ENCODE assay signal across 21 cellular contexts in genomic region chr2:54642684-54643430, GRCh38.
DNase-seq lines count a peak whose midpoint lies in the region; ATAC-seq and TF ChIP-seq lines count a peak whose summit lies in the region.
"Had no signal": no experiment of that assay in that cellular context is flagged by ENCODE, and none has a peak within 500 bp of the region (broad histone marks: within the 10 kb centered on the region; RNA-seq: fewer than 3 reads in every experiment).

No MANE protein-coding gene starts in this region.

- no peaks in the 10 kb centered on the region for H3K9me3 Mint-ChIP-seq in activated CD4-positive, alpha-beta T cell treated with anti-CD3 and anti-CD28 coated beads for 36 hours (ENCODE audit: low read depth)
- no peaks in the 10 kb centered on the region for H3K9me3 Mint-ChIP-seq in activated CD4-positive, alpha-beta T cell treated with anti-CD3 and anti-CD28 coated beads, Interleukin-2, amount 10 ng/mL, durations not matched to agents 7 days and 5 days
- no peaks in the 10 kb centered on the region for H3K9me3 Mint-ChIP-seq in progenitor cell of endocrine pancreas (ENCODE audit: low read depth)
- H3K9me3 Mint-ChIP-seq: natural killer cell treated with Interleukin-12 subunit alpha and Interleukin-12 subunit beta and Interleukin-15 and Interleukin-18, amount 100 ng/mL, for 72 hours had no signal

- no peak overlapping the region for H3K4me3 ChIP-seq in dorsolateral prefrontal cortex
- H3K4me3 ChIP-seq: coronary artery, tibial nerve had no signal

- peak overlapping the region; percentile 27 for H3K27ac Mint-ChIP-seq in activated CD4-positive, alpha-beta T cell treated with anti-CD3 and anti-CD28 coated beads for 36 hours
- no peak overlapping the region for H3K27ac Mint-ChIP-seq in activated CD4-positive, alpha-beta T cell treated with anti-CD3 and anti-CD28 coated beads, Interleukin-2, amount 10 ng/mL, durations not matched to agents 7 days and 5 days
- peak overlapping the region; percentile 31 for H3K27ac Mint-ChIP-seq in progenitor cell of endocrine pancreas
- H3K27ac Mint-ChIP-seq: activated CD8-positive, alpha-beta memory T cell treated with anti-CD3 and anti-CD28 coated beads, Interleukin-2, amount 10 ng/mL, durations not matched to agents 7 days and 5 days; B cell had no signal

- intact Hi-C loops in activated CD4-positive, alpha-beta T cell treated with anti-CD3 and anti-CD28 coated beads for 36 hours (cut with DNase I, micrococcal nuclease): no loop called here
- intact Hi-C loops in dorsolateral prefrontal cortex (cut with DNase I): no loop called here

- no peak for TF ChIP-seq CTCF in dorsolateral prefrontal cortex (IDR thresholded peaks at IDR 0.05 in 54 of 56, conservative IDR thresholded peaks at IDR 0.05 in 2 of 56; ENCODE audit: low read depth in 1 of 56, partially characterized antibody in 56 of 56)
- no peak for TF ChIP-seq CTCF in progenitor cell of endocrine pancreas (IDR thresholded peaks at IDR 0.05; ENCODE audit: unreplicated experiment)

- CTCF ChIA-PET in activated CD4-positive, alpha-beta T cell treated with anti-CD3 and anti-CD28 coated beads for 36 hours (lab: Charles Lee): interaction anchor here (0.8 to 1.2 kb wide), 2 partner anchors 11 to 120 kb away, joined by 3 to 4 read pairs; no protein-coding TSS in a partner anchor
- CTCF ChIA-PET in activated CD4-positive, alpha-beta T cell treated with anti-CD3 and anti-CD28 coated beads, Interleukin-2, amount 10 ng/mL, durations not matched to agents 7 days and 5 days (lab: Charles Lee): interaction anchor here (0.7 to 0.8 kb wide), 2 partner anchors 9 to 15 kb away, joined by 3 read pairs; no protein-coding TSS in a partner anchor

- peak overlapping the region in 49 of 59 donors; percentile 1 to 81 (median 51) for H3K27ac ChIP-seq in dorsolateral prefrontal cortex

- POLR2A ChIA-PET in activated CD4-positive, alpha-beta T cell treated with anti-CD3 and anti-CD28 coated beads for 36 hours (lab: Charles Lee): interaction anchor here (0.7 kb wide), 1 partner anchor 622 kb away, joined by 6 read pairs; no protein-coding TSS in a partner anchor
- POLR2A ChIA-PET in activated CD4-positive, alpha-beta T cell treated with anti-CD3 and anti-CD28 coated beads, Interleukin-2, amount 10 ng/mL, durations not matched to agents 7 days and 5 days (lab: Charles Lee): no interaction called here

- no peaks in the 10 kb centered on the region for H3K4me1 Mint-ChIP-seq in activated CD4-positive, alpha-beta T cell treated with anti-CD3 and anti-CD28 coated beads for 36 hours
- H3K4me1 Mint-ChIP-seq in activated CD4-positive, alpha-beta T cell treated with anti-CD3 and anti-CD28 coated beads, Interleukin-2, amount 10 ng/mL, durations not matched to agents 7 days and 5 days: peaks cover 4% of the 10 kb centered on the region
- peaks cover 10% of the 10 kb centered on the region for H3K4me1 Mint-ChIP-seq in progenitor cell of endocrine pancreas (ENCODE audit: low read depth)
- H3K4me1 Mint-ChIP-seq: activated CD8-positive, alpha-beta memory T cell treated with anti-CD3 and anti-CD28 coated beads, Interleukin-2, amount 10 ng/mL, durations not matched to agents 7 days and 5 days had no signal

- H3K27me3 ChIP-seq in dorsolateral prefrontal cortex: no peaks in the 10 kb centered on the region
- H3K27me3 ChIP-seq: tibial nerve had no signal

- peaks cover 62% of the 10 kb centered on the region for H3K36me3 Mint-ChIP-seq in activated CD4-positive, alpha-beta T cell treated with anti-CD3 and anti-CD28 coated beads for 36 hours (ENCODE audit: low read depth)
- peaks cover 79% of the 10 kb centered on the region for H3K36me3 Mint-ChIP-seq in activated CD4-positive, alpha-beta T cell treated with anti-CD3 and anti-CD28 coated beads, Interleukin-2, amount 10 ng/mL, durations not matched to agents 7 days and 5 days (ENCODE audit: low read depth)
- H3K36me3 Mint-ChIP-seq in progenitor cell of endocrine pancreas (ENCODE audit: insufficient read depth): peaks cover 45% of the 10 kb centered on the region

- no peak for DNase-seq in activated CD4-positive, alpha-beta T cell treated with anti-CD3 and anti-CD28 coated beads for 36 hours
- DNase-seq in activated CD4-positive, alpha-beta T cell treated with anti-CD3 and anti-CD28 coated beads, Interleukin-2, amount 10 ng/mL, durations not matched to agents 7 days and 5 days: no peak
- DNase-seq in DMS53 (lab: John Stamatoyannopoulos, UW) (peak; percentile 80), dorsolateral prefrontal cortex (no peak), progenitor cell of endocrine pancreas (ENCODE audit: low spot score, unreplicated experiment) (no peak), amygdala (lab: John Stamatoyannopoulos, UW) (no peak)
- DNase-seq in central memory CD4-positive, alpha-beta T cell: no peak
- DNase-seq: activated CD8-positive, alpha-beta memory T cell treated with anti-CD3 and anti-CD28 coated beads, Interleukin-2, amount 10 ng/mL, durations not matched to agents 7 days and 5 days; COR-L47; KG1; mesendoderm; NCI-H146; NCI-H69; stimulated activated CD4-positive, alpha-beta T cell treated with anti-CD3 and anti-CD28 coated beads, Interleukin-2, amount 100 ng/mL, for 48 hours; stimulated activated naive CD4-positive, alpha-beta T cell treated with Interleukin-2 at 50 U/mL for 16 hours had no signal

- H3K4me3 Mint-ChIP-seq in activated CD4-positive, alpha-beta T cell treated with anti-CD3 and anti-CD28 coated beads for 36 hours: no peak overlapping the region
- H3K4me3 Mint-ChIP-seq in activated CD4-positive, alpha-beta T cell treated with anti-CD3 and anti-CD28 coated beads, Interleukin-2, amount 10 ng/mL, durations not matched to agents 7 days and 5 days: no peak overlapping the region
- no peak overlapping the region for H3K4me3 Mint-ChIP-seq in progenitor cell of endocrine pancreas (ENCODE audit: low read depth)
- H3K4me3 Mint-ChIP-seq: activated CD8-positive, alpha-beta memory T cell treated with anti-CD3 and anti-CD28 coated beads, Interleukin-2, amount 10 ng/mL, durations not matched to agents 7 days and 5 days; B cell; natural killer cell treated with Interleukin-12 subunit alpha and Interleukin-12 subunit beta and Interleukin-15 and Interleukin-18, amount 100 ng/mL, for 72 hours had no signal

- H3K27me3 Mint-ChIP-seq in activated CD4-positive, alpha-beta T cell treated with anti-CD3 and anti-CD28 coated beads for 36 hours: no peaks in the 10 kb centered on the region
- no peaks in the 10 kb centered on the region for H3K27me3 Mint-ChIP-seq in activated CD4-positive, alpha-beta T cell treated with anti-CD3 and anti-CD28 coated beads, Interleukin-2, amount 10 ng/mL, durations not matched to agents 7 days and 5 days
- no peaks in the 10 kb centered on the region for H3K27me3 Mint-ChIP-seq in progenitor cell of endocrine pancreas
- H3K27me3 Mint-ChIP-seq: activated CD8-positive, alpha-beta memory T cell treated with anti-CD3 and anti-CD28 coated beads, Interleukin-2, amount 10 ng/mL, durations not matched to agents 7 days and 5 days; B cell; natural killer cell treated with Interleukin-12 subunit alpha and Interleukin-12 subunit beta and Interleukin-15 and Interleukin-18, amount 100 ng/mL, for 72 hours had no signal

- no peak for ATAC-seq in activated CD4-positive, alpha-beta T cell treated with anti-CD3 and anti-CD28 coated beads for 36 hours
- ATAC-seq in GM19467 (IDR thresholded peaks at IDR 0.05; ENCODE audit: unreplicated experiment): no peak
- ATAC-seq: activated CD4-positive, CD25-positive, alpha-beta regulatory T cell treated with anti-CD3 and anti-CD28 coated beads, Interleukin-2, amount 50 U/mL, for 24 hours; activated CD8-positive, alpha-beta memory T cell treated with anti-CD3 and anti-CD28 coated beads, Interleukin-2, amount 10 ng/mL, durations not matched to agents 7 days and 5 days; natural killer cell treated with Interleukin-12 subunit alpha and Interleukin-12 subunit beta and Interleukin-15 and Interleukin-18, amount 100 ng/mL, for 72 hours had no signal
